24 cellular contexts compared by ENCODE assay signal in genomic region chr6:99099243-99099642, GRCh38.
DNase-seq lines count a peak whose midpoint lies in the region; ATAC-seq, FAIRE-seq and TF ChIP-seq lines count a peak whose summit lies in the region.
"Had no signal": no experiment of that assay in that cellular context is flagged by ENCODE, and none has a peak within 500 bp of the region (broad histone marks: within the 10 kb centered on the region; RNA-seq: fewer than 3 reads in every experiment).

No MANE protein-coding gene starts in this region.

- H3K4me1 ChIP-seq in PC-3 (ENCODE audit: insufficient read depth, low read length) (no peaks in the 10 kb centered on the region), endothelial cell of umbilical vein (ENCODE audit: control insufficient read depth, extremely low read depth, insufficient read depth, low read length) (no peaks in the 10 kb centered on the region)
- H3K4me1 ChIP-seq: Caco-2 had no signal

- dilution Hi-C loops in endothelial cell of umbilical vein (cut with MboI; ENCODE audit: extremely low pct_ligation_motif_present, low sequenced_read_pairs) = no loop called here

- peak; percentile 1 for DNase-seq in NCI-H510A treated with DMSO at 0.1 percent for 48 hours (lab: John Stamatoyannopoulos, UW)
- DNase-seq in NCI-H510A (lab: John Stamatoyannopoulos, UW) = no peak
- peak; percentile 22 for DNase-seq in PC-3
- DNase-seq in endothelial cell of umbilical vein (ENCODE audit: low read depth, low spot score) = no peak
- no peak for DNase-seq in stimulated activated CD4-positive, alpha-beta T cell treated with anti-CD3 and anti-CD28 coated beads, Interleukin-4, amount 100 ng/mL, for 24 hours
- no peak for DNase-seq in stimulated activated effector memory CD8-positive, alpha-beta T cell treated with anti-CD3 and anti-CD28 coated beads, Interleukin-12 subunit alpha, Interleukin-12 subunit beta, amount 100 ng/mL, for 72 hours (ENCODE audit: low spot score in 2 of 2)
- DNase-seq in NCI-H1417 treated with DMSO at 0.1 percent for 48 hours (lab: John Stamatoyannopoulos, UW) = no peak
- DNase-seq: Caco-2; CD4-positive, CD25-positive, alpha-beta regulatory T cell; CD8-positive, alpha-beta T cell; DND-41; GDM1; H9; HFFc6 had no signal

- intact Hi-C loops in PC-3 (cut with micrococcal nuclease) = no loop called here
- intact Hi-C loops in endothelial cell of umbilical vein (cut with micrococcal nuclease) = no loop called here

- H3K36me3 ChIP-seq in PC-3 (ENCODE audit: low read depth, low read length) (no peaks in the 10 kb centered on the region), endothelial cell of umbilical vein (ENCODE audit: control insufficient read depth in 2 of 2, extremely low read depth in 1 of 2, insufficient read depth in 2 of 2, low read length in 2 of 2) (no peaks in the 10 kb centered on the region)
- H3K36me3 ChIP-seq: BLaER1 had no signal

- CTCF ChIA-PET in PC-3 (lab: Charles Lee) (no interaction called here), endothelial cell of umbilical vein (lab: Charles Lee) (interaction anchor here (0.5 to 1.1 kb wide), 2 partner anchors 20 kb away, joined by 3 read pairs; no protein-coding TSS in a partner anchor)

- no peak overlapping the region for H3K27ac ChIP-seq in PC-3 (ENCODE audit: low read length)
- no peak overlapping the region for H3K27ac ChIP-seq in endothelial cell of umbilical vein (ENCODE audit: insufficient read depth, low read depth, low read length)
- H3K27ac ChIP-seq: 22Rv1, BLaER1, C4-2B had no signal

- H3K9me3 Mint-ChIP-seq in stimulated activated effector memory CD8-positive, alpha-beta T cell treated with anti-CD3 and anti-CD28 coated beads, Interleukin-12 subunit alpha, Interleukin-12 subunit beta, amount 100 ng/mL, for 72 hours = no peaks in the 10 kb centered on the region
- H3K9me3 Mint-ChIP-seq: CD4-positive, CD25-positive, alpha-beta regulatory T cell; CD8-positive, alpha-beta T cell; GM23338; H9; HFFc6 had no signal

- H3K9me3 ChIP-seq in PC-3 (ENCODE audit: low read length) (no peaks in the 10 kb centered on the region), endothelial cell of umbilical vein (replicated peaks; ENCODE audit: control insufficient read depth, insufficient read depth, low read length) (no peaks in the 10 kb centered on the region)
- H3K9me3 ChIP-seq: BLaER1, Caco-2 had no signal

- no peaks in the 10 kb centered on the region for H3K9me2 ChIP-seq in PC-3 (replicated peaks; ENCODE audit: low read length)

- H3K4me3 Mint-ChIP-seq in stimulated activated effector memory CD8-positive, alpha-beta T cell treated with anti-CD3 and anti-CD28 coated beads, Interleukin-12 subunit alpha, Interleukin-12 subunit beta, amount 100 ng/mL, for 72 hours = no peak overlapping the region
- H3K4me3 Mint-ChIP-seq: B cell; CD4-positive, CD25-positive, alpha-beta regulatory T cell; CD8-positive, alpha-beta T cell; GM23338; H9; HFFc6 had no signal

- peak; percentile 21 for FAIRE-seq in endothelial cell of umbilical vein (lab: Jason Lieb, UNC)
- FAIRE-seq: A204.1, GM12878, GM19239 had no signal

- H3K4me3 ChIP-seq in PC-3 (ENCODE audit: low read length) (no peak overlapping the region), endothelial cell of umbilical vein (replicated peaks in 1 of 3; ENCODE audit: insufficient read depth in 1 of 3, low read depth in 1 of 3, low read length in 3 of 3) (no peak overlapping the region)
- H3K4me3 ChIP-seq: BLaER1, GM12878, GM23338 had no signal

- H3K4me2 ChIP-seq in PC-3 (ENCODE audit: low read length) (no peak overlapping the region), endothelial cell of umbilical vein (ENCODE audit: insufficient read depth, low read length) (no peak overlapping the region)
- H3K4me2 ChIP-seq: BLaER1, GM23338 had no signal

- H3K4me1 Mint-ChIP-seq in stimulated activated effector memory CD8-positive, alpha-beta T cell treated with anti-CD3 and anti-CD28 coated beads, Interleukin-12 subunit alpha, Interleukin-12 subunit beta, amount 100 ng/mL, for 72 hours = no peaks in the 10 kb centered on the region
- H3K4me1 Mint-ChIP-seq: B cell; CD4-positive, CD25-positive, alpha-beta regulatory T cell had no signal

- POLR2A ChIA-PET in PC-3 (lab: Charles Lee; ENCODE audit: unreplicated experiment) = no interaction called here
- POLR2A ChIA-PET in endothelial cell of umbilical vein (lab: Charles Lee) = no interaction called here

- H4K20me1 ChIP-seq in PC-3 (ENCODE audit: low read length) (no peaks in the 10 kb centered on the region), endothelial cell of umbilical vein (replicated peaks; ENCODE audit: control insufficient read depth, extremely low read depth, insufficient read depth, low read length) (no peaks in the 10 kb centered on the region)
- H4K20me1 ChIP-seq: BLaER1 had no signal

- peak; percentile 63; the same call in 1 of the 2 replicates for ATAC-seq in PC-3
- ATAC-seq in stimulated activated effector memory CD8-positive, alpha-beta T cell treated with anti-CD3 and anti-CD28 coated beads, Interleukin-12 subunit alpha, Interleukin-12 subunit beta, amount 100 ng/mL, for 72 hours = no peak
- ATAC-seq in GM21390 (IDR thresholded peaks at IDR 0.05; ENCODE audit: unreplicated experiment) = no peak
- ATAC-seq: CD8-positive, alpha-beta T cell; GM12878; GM23338; HCT116 had no signal

- no peak overlapping the region for H3K9ac ChIP-seq in PC-3 (ENCODE audit: low read length)
- no peak overlapping the region for H3K9ac ChIP-seq in endothelial cell of umbilical vein (replicated peaks; ENCODE audit: extremely low read depth, insufficient read depth, low read length)
- H3K9ac ChIP-seq: BLaER1 had no signal

- H2AFZ ChIP-seq in PC-3 (ENCODE audit: low read length) (no peak overlapping the region), endothelial cell of umbilical vein (ENCODE audit: low read depth, low read length) (no peak overlapping the region)
- H2AFZ ChIP-seq: GM23338 had no signal

- no peak overlapping the region for H3K27ac Mint-ChIP-seq in stimulated activated effector memory CD8-positive, alpha-beta T cell treated with anti-CD3 and anti-CD28 coated beads, Interleukin-12 subunit alpha, Interleukin-12 subunit beta, amount 100 ng/mL, for 72 hours
- H3K27ac Mint-ChIP-seq: B cell; CD4-positive, CD25-positive, alpha-beta regulatory T cell; CD8-positive, alpha-beta T cell; GM23338; H9; HFFc6 had no signal

- H3K36me3 Mint-ChIP-seq in stimulated activated effector memory CD8-positive, alpha-beta T cell treated with anti-CD3 and anti-CD28 coated beads, Interleukin-12 subunit alpha, Interleukin-12 subunit beta, amount 100 ng/mL, for 72 hours = no peaks in the 10 kb centered on the region
- H3K36me3 Mint-ChIP-seq: CD4-positive, CD25-positive, alpha-beta regulatory T cell; CD8-positive, alpha-beta T cell had no signal

- H3K79me2 ChIP-seq in PC-3 (ENCODE audit: low read length) = no peaks in the 10 kb centered on the region
- H3K79me2 ChIP-seq in endothelial cell of umbilical vein (ENCODE audit: control insufficient read depth, insufficient read depth, low read length) = no peaks in the 10 kb centered on the region

- TF ChIP-seq CTCF in PC-3 (conservative IDR thresholded peaks at IDR 0.05; ENCODE audit: low read depth, low read length) (no peak), endothelial cell of umbilical vein (IDR thresholded peaks at IDR 0.05; ENCODE audit: extremely low read depth in 1 of 2, insufficient read depth in 1 of 2, low read depth in 1 of 2, low read length in 2 of 2) (no peak)

- no peaks in the 10 kb centered on the region for H3K9me1 ChIP-seq in endothelial cell of umbilical vein (replicated peaks; ENCODE audit: control insufficient read depth, extremely low read depth, insufficient read depth, low read length)

- H3K27me3 ChIP-seq in PC-3 (ENCODE audit: low read length) = peaks cover 25% of the 10 kb centered on the region
- no peaks in the 10 kb centered on the region for H3K27me3 ChIP-seq in endothelial cell of umbilical vein (ENCODE audit: control insufficient read depth in 2 of 2, insufficient read depth in 2 of 2, low read length in 2 of 2)
- H3K27me3 ChIP-seq: BLaER1 had no signal

- BruUV-seq in PC-3 (replicated peaks; lab: Mats Ljungman, UMichigan) (no TSS peak), endothelial cell of umbilical vein (replicated peaks; lab: Mats Ljungman, UMichigan) (no TSS peak)

- no peak for TF ChIP-seq POLR2A in endothelial cell of umbilical vein (IDR thresholded peaks at IDR 0.05; ENCODE audit: low read depth, low read length)

- no peaks in the 10 kb centered on the region for H3F3A ChIP-seq in PC-3 (ENCODE audit: low read length, unreplicated experiment)

TF ChIP-seq in endothelial cell of umbilical vein, 7 proteins besides CTCF, POLR2A, EP300 and RAD21:
- TF ChIP-seq JUN (IDR thresholded peaks at IDR 0.05; ENCODE audit: borderline replicate concordance, insufficient read depth, insufficient read length, low read depth) (no peak), EZH2 (IDR thresholded peaks at IDR 0.05; ENCODE audit: borderline replicate concordance, low read depth, low read length, severe bottlenecking) (no peak), FOS (IDR thresholded peaks at IDR 0.05; ENCODE audit: borderline replicate concordance, insufficient read depth, low read length) (no peak), GATA2 (IDR thresholded peaks at IDR 0.05; ENCODE audit: insufficient read depth, insufficient read length, low read depth, low read length) (no peak), MAX (IDR thresholded peaks at IDR 0.05; ENCODE audit: insufficient read depth, insufficient read length) (no peak), MYC (IDR thresholded peaks at IDR 0.05; ENCODE audit: low read depth, low read length) (no peak), POLR2AphosphoS5 (IDR thresholded peaks at IDR 0.05; ENCODE audit: insufficient read depth, low read depth, low read length) (no peak)

Comparison
In these comparisons a context has a peak if more than half of its experiments do, and no peak if none do; other contexts are left out.
1. DNase-seq: peak in NCI-H510A treated with DMSO at 0.1 percent for 48 hours (single experiment) and PC-3 (single experiment); none in NCI-H510A (single experiment), endothelial cell of umbilical vein (single experiment), stimulated activated CD4-positive, alpha-beta T cell treated with anti-CD3 and anti-CD28 coated beads, Interleukin-4, amount 100 ng/mL, for 24 hours (single experiment), stimulated activated effector memory CD8-positive, alpha-beta T cell treated with anti-CD3 and anti-CD28 coated beads, Interleukin-12 subunit alpha, Interleukin-12 subunit beta, amount 100 ng/mL, for 72 hours (0 of 2) and NCI-H1417 treated with DMSO at 0.1 percent for 48 hours (single experiment).